8 cellular contexts compared by ENCODE assay signal in genomic region chr4:15003891-15004700, GRCh38. TPM values are rescaled to one million over a fixed set of nuclear protein-coding genes. Genes with fewer than 3 reads are reported as not detected.
DNase-seq lines count a peak whose midpoint lies in the region; ATAC-seq and TF ChIP-seq lines count a peak whose summit lies in the region.

No MANE protein-coding gene starts in this region.

- no peaks in the 10 kb centered on the region for H3K9me3 ChIP-seq in ascending aorta
- H3K9me3 ChIP-seq in iPS-15b (ENCODE audit: control insufficient read depth, insufficient read depth, low read length), result no peaks in the 10 kb centered on the region
- H3K9me3 ChIP-seq in skeletal muscle satellite cell (replicated peaks; ENCODE audit: low read length), result no peaks in the 10 kb centered on the region

- H3K27me3 ChIP-seq in ascending aorta, result no peaks in the 10 kb centered on the region
- peaks cover 19% of the 10 kb centered on the region for H3K27me3 ChIP-seq in iPS-15b (ENCODE audit: control insufficient read depth, insufficient read depth, low read length)
- no peaks in the 10 kb centered on the region for H3K27me3 ChIP-seq in skeletal muscle satellite cell (ENCODE audit: control insufficient read depth, insufficient read depth, low read length)

- DNase-seq in DMS53 (lab: John Stamatoyannopoulos, UW), result peak; percentile 82
- peak; percentile 18 to 64 (median 44) for DNase-seq in T-cell
- peak; percentile 22 to 75 for DNase-seq in ascending aorta (ENCODE audit: low spot score in 2 of 2)
- DNase-seq in SW 1271 (lab: John Stamatoyannopoulos, UW), result no peak
- no peak for DNase-seq in NCI-H1105 treated with DMSO at 0.1 percent for 48 hours (lab: John Stamatoyannopoulos, UW)

- ATAC-seq in HG02642 (IDR thresholded peaks at IDR 0.05; ENCODE audit: poor library complexity, unreplicated experiment) (peak; percentile 4), T-cell (replicated peaks in 1 of 4) (peak; percentile 2 to 9 (median 6))

- H3K27ac Mint-ChIP-seq in T-cell, result peak overlapping the region in 1 of 2 donors; percentile 36

- peaks cover 4% of the 10 kb centered on the region for H3K36me3 Mint-ChIP-seq in T-cell

- peak overlapping the region; percentile 85 for H3K4me2 ChIP-seq in skeletal muscle satellite cell (ENCODE audit: low read length)

- peaks cover 0 to 11% of the 10 kb centered on the region in 2 donors for H3K4me1 ChIP-seq in ascending aorta
- H3K4me1 ChIP-seq in iPS-15b (ENCODE audit: control insufficient read depth, insufficient read depth, low read length), result peaks cover 12% of the 10 kb centered on the region
- peaks cover 5% of the 10 kb centered on the region for H3K4me1 ChIP-seq in skeletal muscle satellite cell (ENCODE audit: control insufficient read depth, insufficient read depth, low read length)

- H3K4me1 Mint-ChIP-seq in T-cell, result peaks cover 19 to 34% (median 27%) of the 10 kb centered on the region in 3 donors

- POLR2A ChIA-PET in T-cell (lab: Charles Lee), result interaction anchor here in 1 of 2 donors (0.7 to 0.8 kb wide), 2 partner anchors 19 to 85 kb away, joined by 3 to 6 read pairs; no protein-coding TSS in a partner anchor

- H3K9me3 Mint-ChIP-seq in T-cell, result no peaks in the 10 kb centered on the region

- H3K27ac ChIP-seq in ascending aorta, result peak overlapping the region; percentile 98 to 99

- H3K4me3 ChIP-seq in ascending aorta (peak overlapping the region; percentile 99), iPS-15b (ENCODE audit: low read depth, low read length) (peak overlapping the region; percentile 72), skeletal muscle satellite cell (ENCODE audit: low read length) (peak overlapping the region; percentile 97)

- H3K27me3 Mint-ChIP-seq in T-cell, result no peaks in the 10 kb centered on the region

- H3K36me3 ChIP-seq in ascending aorta (peaks cover 0 to 3% of the 10 kb centered on the region in 2 donors), iPS-15b (ENCODE audit: control insufficient read depth, insufficient read depth, low read length) (no peaks in the 10 kb centered on the region), skeletal muscle satellite cell (ENCODE audit: insufficient read depth, low read length) (peaks cover 31% of the 10 kb centered on the region)

- intact Hi-C loops in ascending aorta (cut with DNase I), result loop anchor here (2.0 to 10.0 kb wide), 8 partner anchors 31 to 1349 kb away; partner anchors contain the start of gene C1QTNF7

- TF ChIP-seq CTCF in ascending aorta (IDR thresholded peaks at IDR 0.05), result no peak

- CTCF ChIA-PET in T-cell (lab: Charles Lee), result interaction anchor here in 1 of 2 donors (0.7 kb wide), 3 partner anchors 50 to 165 kb away, joined by 3 to 5 read pairs (median 3); no protein-coding TSS in a partner anchor

- peak overlapping the region; percentile 76 to 93 (median 91) for H3K4me3 Mint-ChIP-seq in T-cell

- no peak overlapping the region for H3K9ac ChIP-seq in iPS-15b (ENCODE audit: low read depth, low read length)
- peak overlapping the region; percentile 99 for H3K9ac ChIP-seq in skeletal muscle satellite cell (ENCODE audit: low read depth, low read length)

RNA-seq across cellular contexts. Expression of gene CPEB2, which starts 1.8 kb away (rescaled TPM):
- total RNA-seq in T-cell, result 10 to 100 TPM; 14.8 to 32.3 (median 16.2) TPM
- total RNA-seq in ascending aorta, result 30.4 TPM
- 18.8 and 22.7 TPM in 2 replicates for total RNA-seq in skeletal muscle satellite cell (2012; rRNA removed)

Comparison
In these comparisons a context has a peak if more than half of its experiments do, and no peak if none do; other contexts are left out.
1. DNase-seq: peak in DMS53 (single experiment), T-cell (34 of 34) and ascending aorta (2 of 2); none in SW 1271 (0 of 2) and NCI-H1105 treated with DMSO at 0.1 percent for 48 hours (single experiment).
2. Peak in every context shown above with its lines, with median percentiles within 50 percentile points of each other: H3K4me3 ChIP-seq.